ENCODE assay signal across 8 cellular contexts in genomic region chr5:175444060-175444904, GRCh38. TPM values are rescaled to one million over a fixed set of nuclear protein-coding genes. Genes with fewer than 3 reads are reported as not detected.
DNase-seq lines count a peak whose midpoint lies in the region; ATAC-seq and TF ChIP-seq lines count a peak whose summit lies in the region.

Gene DRD1 (minus strand): TSS chr5:175444182. CDS start chr5:175443099, 1,083 bp downstream.

- no peak within 1 kb of the TSS for H3K9ac ChIP-seq in iPS-18a (ENCODE audit: low read length)

- POLR2A ChIA-PET in T-cell (lab: Charles Lee): no interaction called here

- H3K27me3 ChIP-seq in ascending aorta: peaks cover 6% of the 10 kb centered on the region
- peaks cover 66% of the 10 kb centered on the region for H3K27me3 ChIP-seq in iPS-18a (ENCODE audit: control insufficient read depth, insufficient read depth, low read length)

- H3K27ac ChIP-seq in ascending aorta (no peak within 1 kb of the TSS), iPS-18a (ENCODE audit: low read length) (no peak within 1 kb of the TSS)

- TF ChIP-seq CTCF in ascending aorta (IDR thresholded peaks at IDR 0.05): peak; percentile 57 to 71 (median 68)

- intact Hi-C loops in ascending aorta (cut with DNase I): loop anchor here (1.0 to 10.0 kb wide), 2 partner anchors 379 to 493 kb away; no protein-coding TSS in a partner anchor

- peak; percentile 26 for DNase-seq in Ammon's horn (ENCODE audit: low spot score)
- DNase-seq in T-cell: peak in 26 of 34 experiments; percentile 5 to 55 (median 26)
- DNase-seq in ascending aorta (ENCODE audit: low spot score in 2 of 2): no peak
- peak; percentile 70 for DNase-seq in stimulated activated CD4-positive, alpha-beta T cell treated with anti-CD3 and anti-CD28 coated beads, Interleukin-15, amount 100 ng/mL, for 24 hours
- DNase-seq in RKO (ENCODE audit: low spot score): no peak

- peak within 1 kb of the TSS; percentile 49 to 73 (median 57) for H3K4me3 Mint-ChIP-seq in T-cell

- peak; percentile 60 for ATAC-seq in GM21423 (IDR thresholded peaks at IDR 0.05; ENCODE audit: unreplicated experiment)
- ATAC-seq in T-cell (replicated peaks in 1 of 4): peak; percentile 71 to 86 (median 78)
- no peak for ATAC-seq in HG03457 (IDR thresholded peaks at IDR 0.05; ENCODE audit: unreplicated experiment)

- CTCF ChIA-PET in T-cell (lab: Charles Lee): no interaction called here

- peaks cover 46 to 68% of the 10 kb centered on the region in 2 donors for H3K27me3 Mint-ChIP-seq in T-cell

- no peaks in the 10 kb centered on the region for H3K36me3 ChIP-seq in ascending aorta
- no peaks in the 10 kb centered on the region for H3K36me3 ChIP-seq in iPS-18a (ENCODE audit: control insufficient read depth, low read depth, low read length)

- H3K36me3 Mint-ChIP-seq in T-cell: no peaks in the 10 kb centered on the region

- no peaks in the 10 kb centered on the region for H3K9me3 Mint-ChIP-seq in T-cell

- H3K4me1 Mint-ChIP-seq in T-cell: peaks cover 7 to 13% (median 7%) of the 10 kb centered on the region in 3 donors

- H3K27ac Mint-ChIP-seq in T-cell: no peak within 1 kb of the TSS

- H3K9me3 ChIP-seq in ascending aorta: no peaks in the 10 kb centered on the region
- H3K9me3 ChIP-seq in iPS-18a (ENCODE audit: control insufficient read depth, low read depth, low read length): no peaks in the 10 kb centered on the region

- H3K4me1 ChIP-seq in ascending aorta: peaks cover 3 to 5% of the 10 kb centered on the region in 2 donors
- peaks cover 17% of the 10 kb centered on the region for H3K4me1 ChIP-seq in iPS-18a (ENCODE audit: control insufficient read depth, low read depth, low read length)

- peak within 1 kb of the TSS; percentile 62 to 73 for H3K4me3 ChIP-seq in ascending aorta
- H3K4me3 ChIP-seq in iPS-18a (ENCODE audit: low read length): peak within 1 kb of the TSS; percentile 62

RNA-seq across cellular contexts. Expression of gene DRD1, which starts in this region (rescaled TPM):
- total RNA-seq in T-cell: not detected
- 0.11 TPM for total RNA-seq in ascending aorta

Comparison
In these comparisons a context has a peak if more than half of its experiments do, and no peak if none do; other contexts are left out.
1. Peak in DNase-seq and ATAC-seq in T-cell; RNA of the gene not detected or under 1 TPM.
2. DNase-seq: peak in Ammon's horn (single experiment) and stimulated activated CD4-positive, alpha-beta T cell treated with anti-CD3 and anti-CD28 coated beads, Interleukin-15, amount 100 ng/mL, for 24 hours (single experiment); none in ascending aorta (0 of 2) and RKO (single experiment).